Comparison of ENCODE assay signal across 1 cellular context in genomic region chr13:80928241-80928640, GRCh38.
TF ChIP-seq lines count a peak whose summit lies in the region.

No MANE protein-coding gene starts in this region.

TF ChIP-seq in HepG2, 621 proteins besides CTCF, POLR2A, EP300 and RAD21:
- TF ChIP-seq IKZF1 (IDR thresholded peaks at IDR 0.05) (no peak), ZNF747 (CRISPR knock-in tag; IDR thresholded peaks at IDR 0.05; ENCODE audit: borderline replicate concordance) (no peak), CREB1 (IDR thresholded peaks at IDR 0.05) (peak; percentile 44; the same call in 1 of the 2 replicates), CREB1 (CRISPR knock-in tag; IDR thresholded peaks at IDR 0.05) (no peak), ATF7 (IDR thresholded peaks at IDR 0.05) (peak; percentile 87), ATF7 (CRISPR knock-in tag; IDR thresholded peaks at IDR 0.05) (no peak), E2F1 (CRISPR knock-in tag; IDR thresholded peaks at IDR 0.05) (no peak)
- TF ChIP-seq, protein P1, sequence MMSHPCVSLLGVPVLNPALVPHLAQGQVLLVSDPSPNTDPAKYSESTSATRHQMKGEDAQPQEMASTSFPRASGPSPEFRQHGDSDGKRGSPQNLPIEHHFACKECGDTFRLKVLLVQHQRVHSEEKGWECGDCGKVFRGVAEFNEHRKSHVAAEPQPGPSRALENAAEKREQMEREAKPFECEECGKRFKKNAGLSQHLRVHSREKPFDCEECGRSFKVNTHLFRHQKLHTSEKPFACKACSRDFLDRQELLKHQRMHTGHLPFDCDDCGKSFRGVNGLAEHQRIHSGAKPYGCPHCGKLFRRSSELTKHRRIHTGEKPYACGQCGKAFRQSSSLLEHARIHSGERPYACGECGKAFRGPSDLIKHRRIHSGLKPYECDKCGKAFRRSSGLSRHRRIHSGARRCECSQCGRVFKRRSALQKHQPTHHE (CRISPR knock-in tag; IDR thresholded peaks at IDR 0.05; ENCODE audit: borderline replicate concordance): no peak
